Comparison of ENCODE assay signal across 2 cellular contexts in the genomic region with DNA sequence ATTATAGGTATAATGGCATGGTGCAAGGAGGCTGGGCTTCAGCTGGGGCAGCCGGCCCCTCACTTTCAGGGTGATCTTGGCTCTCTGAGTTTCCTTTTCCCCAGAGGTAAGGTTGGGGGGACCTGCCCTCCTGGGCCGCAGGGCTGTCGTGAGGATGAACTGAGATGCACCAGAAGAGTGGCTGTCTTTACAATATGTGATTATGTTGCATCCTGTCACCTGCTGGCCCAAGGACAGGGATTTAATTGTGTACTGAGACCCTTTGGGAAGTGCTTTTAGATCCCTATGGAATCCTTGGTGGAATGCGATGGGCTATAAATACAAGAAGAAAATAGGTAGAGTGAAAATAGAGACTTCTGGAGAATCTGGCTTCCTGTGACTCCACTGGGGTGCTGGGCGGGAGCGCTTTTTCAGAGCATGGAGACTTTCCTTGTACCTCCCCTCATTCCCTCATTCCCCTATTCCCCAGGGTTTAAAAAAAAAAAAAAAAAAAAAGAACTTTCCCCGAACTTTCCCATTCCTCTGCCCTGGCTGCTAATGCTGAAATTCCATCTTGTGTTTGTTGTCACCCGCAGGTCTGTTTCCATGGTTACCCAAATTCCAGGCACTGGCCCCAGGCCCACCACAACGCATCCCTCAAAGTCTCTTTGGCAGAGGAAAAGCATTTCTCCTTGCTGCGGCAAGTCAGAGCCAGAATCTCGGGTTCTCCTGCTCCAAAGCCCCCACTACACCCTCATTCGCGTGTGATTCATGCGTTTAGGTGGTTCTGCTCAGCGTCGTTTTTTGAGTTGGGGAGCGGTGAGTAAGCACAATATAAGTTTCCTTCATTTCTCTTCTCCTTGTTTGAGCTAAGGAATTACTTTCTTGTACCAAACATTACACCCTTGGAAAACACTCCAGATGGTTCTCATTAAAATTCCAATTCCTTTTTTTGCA.
TF ChIP-seq lines count a peak whose summit lies in the region.

No MANE protein-coding gene starts in this region.

TF ChIP-seq in liver, 16 proteins besides CTCF, POLR2A, EP300 and RAD21:
- TF ChIP-seq, protein P1, sequence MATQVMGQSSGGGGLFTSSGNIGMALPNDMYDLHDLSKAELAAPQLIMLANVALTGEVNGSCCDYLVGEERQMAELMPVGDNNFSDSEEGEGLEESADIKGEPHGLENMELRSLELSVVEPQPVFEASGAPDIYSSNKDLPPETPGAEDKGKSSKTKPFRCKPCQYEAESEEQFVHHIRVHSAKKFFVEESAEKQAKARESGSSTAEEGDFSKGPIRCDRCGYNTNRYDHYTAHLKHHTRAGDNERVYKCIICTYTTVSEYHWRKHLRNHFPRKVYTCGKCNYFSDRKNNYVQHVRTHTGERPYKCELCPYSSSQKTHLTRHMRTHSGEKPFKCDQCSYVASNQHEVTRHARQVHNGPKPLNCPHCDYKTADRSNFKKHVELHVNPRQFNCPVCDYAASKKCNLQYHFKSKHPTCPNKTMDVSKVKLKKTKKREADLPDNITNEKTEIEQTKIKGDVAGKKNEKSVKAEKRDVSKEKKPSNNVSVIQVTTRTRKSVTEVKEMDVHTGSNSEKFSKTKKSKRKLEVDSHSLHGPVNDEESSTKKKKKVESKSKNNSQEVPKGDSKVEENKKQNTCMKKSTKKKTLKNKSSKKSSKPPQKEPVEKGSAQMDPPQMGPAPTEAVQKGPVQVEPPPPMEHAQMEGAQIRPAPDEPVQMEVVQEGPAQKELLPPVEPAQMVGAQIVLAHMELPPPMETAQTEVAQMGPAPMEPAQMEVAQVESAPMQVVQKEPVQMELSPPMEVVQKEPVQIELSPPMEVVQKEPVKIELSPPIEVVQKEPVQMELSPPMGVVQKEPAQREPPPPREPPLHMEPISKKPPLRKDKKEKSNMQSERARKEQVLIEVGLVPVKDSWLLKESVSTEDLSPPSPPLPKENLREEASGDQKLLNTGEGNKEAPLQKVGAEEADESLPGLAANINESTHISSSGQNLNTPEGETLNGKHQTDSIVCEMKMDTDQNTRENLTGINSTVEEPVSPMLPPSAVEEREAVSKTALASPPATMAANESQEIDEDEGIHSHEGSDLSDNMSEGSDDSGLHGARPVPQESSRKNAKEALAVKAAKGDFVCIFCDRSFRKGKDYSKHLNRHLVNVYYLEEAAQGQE (IDR thresholded peaks at IDR 0.05), result peak; percentile 66
- TF ChIP-seq EGR1 (IDR thresholded peaks at IDR 0.05; ENCODE audit: low read depth in 2 of 2), result no peak
- TF ChIP-seq RXRA (IDR thresholded peaks at IDR 0.05), result peak in 1 of 2 donors; percentile 34
- TF ChIP-seq SP1 (IDR thresholded peaks at IDR 0.05), result peak; percentile 35

TF ChIP-seq in HepG2, 621 proteins besides CTCF, POLR2A, EP300 and RAD21:
- TF ChIP-seq, protein P2, sequence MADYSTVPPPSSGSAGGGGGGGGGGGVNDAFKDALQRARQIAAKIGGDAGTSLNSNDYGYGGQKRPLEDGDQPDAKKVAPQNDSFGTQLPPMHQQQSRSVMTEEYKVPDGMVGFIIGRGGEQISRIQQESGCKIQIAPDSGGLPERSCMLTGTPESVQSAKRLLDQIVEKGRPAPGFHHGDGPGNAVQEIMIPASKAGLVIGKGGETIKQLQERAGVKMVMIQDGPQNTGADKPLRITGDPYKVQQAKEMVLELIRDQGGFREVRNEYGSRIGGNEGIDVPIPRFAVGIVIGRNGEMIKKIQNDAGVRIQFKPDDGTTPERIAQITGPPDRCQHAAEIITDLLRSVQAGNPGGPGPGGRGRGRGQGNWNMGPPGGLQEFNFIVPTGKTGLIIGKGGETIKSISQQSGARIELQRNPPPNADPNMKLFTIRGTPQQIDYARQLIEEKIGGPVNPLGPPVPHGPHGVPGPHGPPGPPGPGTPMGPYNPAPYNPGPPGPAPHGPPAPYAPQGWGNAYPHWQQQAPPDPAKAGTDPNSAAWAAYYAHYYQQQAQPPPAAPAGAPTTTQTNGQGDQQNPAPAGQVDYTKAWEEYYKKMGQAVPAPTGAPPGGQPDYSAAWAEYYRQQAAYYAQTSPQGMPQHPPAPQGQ (CRISPR knock-in tag; IDR thresholded peaks at IDR 0.05; ENCODE audit: borderline replicate concordance), result no peak
- no peak for TF ChIP-seq CHD4 (IDR thresholded peaks at IDR 0.05; ENCODE audit: borderline replicate concordance, low read length)
